1 cellular context compared by ENCODE assay signal in genomic region chr12:69359531-69360347, GRCh38.
TF ChIP-seq lines count a peak whose summit lies in the region.

Gene YEATS4, plus strand, starts transcription at chr12:69359743. Its CDS starts 230 bp downstream, at chr12:69359973.

TF ChIP-seq in K562, 482 proteins besides CTCF, POLR2A, EP300 and RAD21 (continued from another document and continues in another):
- TF ChIP-seq E2F1 (CRISPR knock-in tag; IDR thresholded peaks at IDR 0.05) (peak; percentile 99), ZNF174 (CRISPR knock-in tag; IDR thresholded peaks at IDR 0.05) (no peak), CBX3 (IDR thresholded peaks at IDR 0.05; ENCODE audit: borderline replicate concordance in 1 of 2, low read length in 2 of 2) (peak in 1 of 2 experiments; percentile 8; a peak in 1 of 3 replicates), DDX20 (tag; IDR thresholded peaks at IDR 0.05; ENCODE audit: low read depth) (no peak), MAFK (IDR thresholded peaks at IDR 0.05; ENCODE audit: low read length) (no peak), SOX6 (IDR thresholded peaks at IDR 0.05) (peak; percentile 17; the same call in 1 of the 2 replicates), SMARCC2 (IDR thresholded peaks at IDR 0.05; ENCODE audit: low read depth) (no peak), ZNF280A (IDR thresholded peaks at IDR 0.05; ENCODE audit: low read depth, partially characterized antibody) (no peak), SIN3A (IDR thresholded peaks at IDR 0.05; ENCODE audit: borderline replicate concordance in 2 of 2, control insufficient read depth in 1 of 2, low read depth in 2 of 2, low read length in 2 of 2) (peak; percentile 81 to 86; a peak in 3 of 4 replicates), NBN (IDR thresholded peaks at IDR 0.05; ENCODE audit: low read depth) (peak; percentile 62; the same call in 1 of the 2 replicates), PHTF2 (CRISPR knock-in tag; IDR thresholded peaks at IDR 0.05) (no peak), TCFL5 (CRISPR knock-in tag; conservative IDR thresholded peaks at IDR 0.05) (no peak), STAT6 (CRISPR knock-in tag; IDR thresholded peaks at IDR 0.05) (0 out of 2 replicates have a peak, but pooled peaks have one; percentile 40), BRF1 (IDR thresholded peaks at IDR 0.05; ENCODE audit: borderline replicate concordance, extremely low read depth, insufficient read length) (no peak), ZHX1 (conservative IDR thresholded peaks at IDR 0.05; ENCODE audit: low read length) (no peak), FOXA1 (IDR thresholded peaks at IDR 0.05; ENCODE audit: borderline replicate concordance) (no peak), GATAD2A (IDR thresholded peaks at IDR 0.05) (no peak), LCOR (CRISPR knock-in tag; IDR thresholded peaks at IDR 0.05) (peak; percentile 98), HDAC8 (tag; IDR thresholded peaks at IDR 0.05) (0 out of 2 replicates have a peak, but pooled peaks have one; percentile 44), ERF (CRISPR knock-in tag; IDR thresholded peaks at IDR 0.05) (0 out of 2 replicates have a peak, but pooled peaks have one; percentile 61), SMC3 (conservative IDR thresholded peaks at IDR 0.05; ENCODE audit: insufficient read depth, low read depth, low read length) (no peak), RBM14 (IDR thresholded peaks at IDR 0.05; ENCODE audit: borderline replicate concordance, insufficient read depth, low read depth, low read length) (0 out of 2 replicates have a peak, but pooled peaks have one; percentile 78), ELF1 (tag; IDR thresholded peaks at IDR 0.05) (peak; percentile 71), ZNF239 (CRISPR knock-in tag; IDR thresholded peaks at IDR 0.05) (no peak), ZNF224 (CRISPR knock-in tag; IDR thresholded peaks at IDR 0.05) (peak; percentile 76; the same call in 1 of the 2 replicates), ARID1B (IDR thresholded peaks at IDR 0.05) (0 out of 2 replicates have a peak, but pooled peaks have one; percentile 9), ZNF436 (CRISPR knock-in tag; IDR thresholded peaks at IDR 0.05) (no peak), POLR2H (tag; IDR thresholded peaks at IDR 0.05; ENCODE audit: low read depth) (peak; percentile 94), SAFB2 (IDR thresholded peaks at IDR 0.05; ENCODE audit: borderline replicate concordance, low read depth, low read length, severe bottlenecking) (no peak), ZSCAN32 (CRISPR knock-in tag; IDR thresholded peaks at IDR 0.05) (no peak), MCM2 (IDR thresholded peaks at IDR 0.05; ENCODE audit: low read depth) (no peak), FOXP4 (CRISPR knock-in tag; IDR thresholded peaks at IDR 0.05; ENCODE audit: borderline replicate concordance) (peak; percentile 42; the same call in 1 of the 2 replicates), ATF7 (IDR thresholded peaks at IDR 0.05) (peak; percentile 69), ZNF785 (CRISPR knock-in tag; IDR thresholded peaks at IDR 0.05) (no peak), CHD2 (IDR thresholded peaks at IDR 0.05; ENCODE audit: low read depth, low read length) (no peak), AFF1 (IDR thresholded peaks at IDR 0.05; ENCODE audit: low read depth in 1 of 2, partially characterized antibody in 2 of 2) (no peak), TARDBP (IDR thresholded peaks at IDR 0.05) (no peak), NR3C1 (CRISPR knock-in tag; IDR thresholded peaks at IDR 0.05) (no peak), NCOA1 (IDR thresholded peaks at IDR 0.05; ENCODE audit: low read depth) (no peak), BCLAF1 (IDR thresholded peaks at IDR 0.05; ENCODE audit: borderline replicate concordance in 1 of 2, control insufficient read depth in 1 of 2, low read depth in 2 of 2, low read length in 1 of 2) (peak in 1 of 2 experiments; percentile 25; a peak in 1 of 4 replicates), NFIX (CRISPR knock-in tag; IDR thresholded peaks at IDR 0.05; ENCODE audit: low read depth) (no peak), GTF2A2 (tag; IDR thresholded peaks at IDR 0.05) (no peak), ATF2 (CRISPR knock-in tag; IDR thresholded peaks at IDR 0.05) (no peak), KDM5B (IDR thresholded peaks at IDR 0.05; ENCODE audit: insufficient replicate concordance, low read depth, low read length) (peak; percentile 94)
